In the genomic region with DNA sequence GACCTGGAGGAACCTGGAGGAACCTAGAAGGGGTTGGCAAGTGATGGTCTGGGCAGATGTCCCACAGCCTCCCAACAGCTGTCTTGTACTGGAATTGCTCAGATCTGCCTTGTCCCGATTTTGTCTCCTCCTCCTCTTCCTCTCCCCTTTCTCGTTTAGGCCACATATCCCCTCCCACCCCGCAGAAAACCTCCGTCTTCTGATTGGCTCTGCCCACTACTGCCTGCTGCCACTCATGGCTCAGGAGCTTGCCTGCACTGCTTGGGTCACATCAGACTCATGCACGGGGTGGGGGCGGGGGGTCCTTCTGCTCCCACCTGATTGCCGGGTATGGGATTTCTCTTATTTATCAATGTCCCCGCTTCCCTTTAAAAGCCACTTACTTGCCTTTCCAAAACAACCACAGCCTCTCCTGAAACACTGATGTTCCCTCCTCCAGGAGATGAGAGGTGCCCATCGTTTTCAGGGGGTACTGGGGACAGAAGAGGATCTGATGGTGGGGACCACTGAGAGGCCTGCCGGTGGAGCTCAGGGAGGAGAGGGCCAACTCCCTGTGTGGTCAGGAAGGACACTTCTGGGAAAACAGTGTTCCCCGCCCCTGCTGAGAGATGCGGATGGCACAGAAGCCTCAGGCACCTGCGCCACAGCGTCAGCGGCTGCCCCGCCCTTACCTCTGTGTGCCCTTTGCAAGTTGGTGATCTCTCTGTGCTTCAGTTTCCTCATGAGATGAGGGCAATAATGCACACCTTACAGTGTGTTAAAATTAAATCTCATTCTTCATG, we compare ENCODE assay signal across 9 cellular contexts. TPM values are rescaled to one million over a fixed set of nuclear protein-coding genes. Genes with fewer than 3 reads are reported as not detected.
A peak's percentile ranks its signal among the peaks of the same experiment; 100 is the strongest.
DNase-seq lines count a peak whose midpoint lies in the region; TF ChIP-seq lines count a peak whose summit lies in the region.
"Had no signal": no experiment of that assay in that cellular context is flagged by ENCODE, and none has a peak within 500 bp of the region (broad histone marks: within the 10 kb centered on the region; RNA-seq: fewer than 3 reads in every experiment).

No MANE protein-coding gene starts in this region.

- H3K4me3 Mint-ChIP-seq in dendritic cell treated with granulocyte-macrophage colony-stimulating factor and Interleukin-4, amounts not matched to agents 40 ng/mL and 50 ng/mL, for 4 days: no peak overlapping the region

- intact Hi-C loops in dendritic cell treated with granulocyte-macrophage colony-stimulating factor and Interleukin-4, amounts not matched to agents 40 ng/mL and 50 ng/mL, for 4 days (cut with micrococcal nuclease): no loop called here

- TF ChIP-seq CTCF in C4-2B (conservative IDR thresholded peaks at IDR 0.05): no peak

- H3K27me3 Mint-ChIP-seq in dendritic cell treated with granulocyte-macrophage colony-stimulating factor and Interleukin-4, amounts not matched to agents 40 ng/mL and 50 ng/mL, for 4 days: no peaks in the 10 kb centered on the region

- H3K4me3 ChIP-seq in muscle layer of colon (ENCODE audit: low read depth in 1 of 2, low read length in 2 of 2): no peak overlapping the region

- H3K9me3 Mint-ChIP-seq in dendritic cell treated with granulocyte-macrophage colony-stimulating factor and Interleukin-4, amounts not matched to agents 40 ng/mL and 50 ng/mL, for 4 days: no peaks in the 10 kb centered on the region

- DNase-seq in HT-29 (ENCODE audit: low spot score) (peak; percentile 30), amniotic stem cell (lab: John Stamatoyannopoulos, UW) (no peak), NK-92 (lab: John Stamatoyannopoulos, UW; ENCODE audit: unreplicated experiment) (no peak), occipital lobe (lab: John Stamatoyannopoulos, UW) (no peak)
- DNase-seq in activated CD8-positive, alpha-beta memory T cell treated with anti-CD3 and anti-CD28 coated beads, Interleukin-2, amount 50 U/mL, for 48 hours: no peak
- DNase-seq: activated CD8-positive, alpha-beta memory T cell treated with anti-CD3 and anti-CD28 coated beads for 24 hours had no signal

- peak overlapping the region; percentile 76 for H3K27ac ChIP-seq in C4-2B
- H3K27ac ChIP-seq in muscle layer of colon (ENCODE audit: low read depth, low read length): peak overlapping the region; percentile 21

- no peaks in the 10 kb centered on the region for H3K9me3 ChIP-seq in muscle layer of colon (ENCODE audit: low read length)

- H3K4me1 ChIP-seq in muscle layer of colon (ENCODE audit: insufficient read depth, low read length): peaks cover 34% of the 10 kb centered on the region

- H3K4me1 Mint-ChIP-seq in dendritic cell treated with granulocyte-macrophage colony-stimulating factor and Interleukin-4, amounts not matched to agents 40 ng/mL and 50 ng/mL, for 4 days (ENCODE audit: low read depth): peaks cover 54% of the 10 kb centered on the region

- no peak overlapping the region for H3K9ac ChIP-seq in muscle layer of colon (ENCODE audit: low read length)

- no peaks in the 10 kb centered on the region for H3K27me3 ChIP-seq in muscle layer of colon (ENCODE audit: control insufficient read depth in 1 of 2, insufficient read depth in 2 of 2, low read length in 2 of 2)

- H3K36me3 ChIP-seq in muscle layer of colon (ENCODE audit: insufficient read depth, low read length): peaks cover 16% of the 10 kb centered on the region

- peaks cover 95% of the 10 kb centered on the region for H3K36me3 Mint-ChIP-seq in dendritic cell treated with granulocyte-macrophage colony-stimulating factor and Interleukin-4, amounts not matched to agents 40 ng/mL and 50 ng/mL, for 4 days (ENCODE audit: low read depth)

- H3K27ac Mint-ChIP-seq in dendritic cell treated with granulocyte-macrophage colony-stimulating factor and Interleukin-4, amounts not matched to agents 40 ng/mL and 50 ng/mL, for 4 days: peak overlapping the region; percentile 15

RNA-seq across cellular contexts. Expression of a gene that starts 14.7 kb away (rescaled TPM):
- 32.4 and 34.9 TPM in 2 replicates for total RNA-seq in HT-29 (2014; rRNA removed; shearing (Covaris generic))
- 7.2 TPM for total RNA-seq in occipital lobe

RNA-seq across cellular contexts. Expression of a gene that starts 57.1 kb away (rescaled TPM):
- 7.0 and 8.1 TPM in 2 replicates for total RNA-seq in HT-29 (2014; rRNA removed; shearing (Covaris generic))
- 29.0 TPM for total RNA-seq in occipital lobe
